13 cellular contexts compared by ENCODE assay signal in the genomic region with DNA sequence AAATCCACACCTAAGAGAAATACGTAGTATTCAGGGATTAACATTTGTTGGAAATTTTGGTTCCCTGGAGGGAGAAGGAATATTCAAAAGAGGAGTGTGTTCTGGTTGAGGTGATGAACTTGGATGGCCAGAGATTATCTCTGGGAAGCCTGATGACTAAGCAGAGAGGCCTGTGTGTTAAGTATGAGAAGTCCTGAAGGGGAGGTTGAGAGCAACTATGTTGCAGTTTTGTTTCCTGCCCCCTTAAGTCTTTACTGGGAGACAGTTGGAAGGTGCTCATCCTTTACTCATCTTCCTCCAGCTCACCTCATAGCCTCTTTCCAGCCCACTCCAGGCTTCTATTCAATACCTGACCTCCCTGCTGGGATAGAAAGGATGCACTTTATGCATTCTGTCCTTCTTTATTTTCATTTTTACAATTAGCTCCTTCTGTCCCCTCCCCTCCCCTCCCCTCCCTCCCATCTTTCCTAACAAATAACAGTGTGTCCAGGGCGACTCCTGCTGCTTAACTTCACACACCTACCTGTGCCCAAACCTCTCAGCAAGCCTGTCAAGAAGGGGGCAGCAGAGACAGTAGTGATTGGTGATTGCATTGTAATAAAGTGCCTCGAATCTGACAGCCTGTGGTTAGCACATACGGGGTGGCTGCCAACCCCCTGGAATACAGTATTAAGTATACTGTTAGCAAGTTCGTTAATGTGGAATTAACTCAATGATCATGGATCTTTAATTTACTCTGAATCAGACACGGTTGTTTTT. TPM values are rescaled to one million over a fixed set of nuclear protein-coding genes. Genes with fewer than 3 reads are reported as not detected.
DNase-seq lines count a peak whose midpoint lies in the region; ATAC-seq and TF ChIP-seq lines count a peak whose summit lies in the region.
"Had no signal": no experiment of that assay in that cellular context is flagged by ENCODE, and none has a peak within 500 bp of the region (broad histone marks: within the 10 kb centered on the region; RNA-seq: fewer than 3 reads in every experiment).

No MANE protein-coding gene starts in this region.

- peak overlapping the region; percentile 21 for H3K27ac ChIP-seq in epithelial cell of prostate
- H3K27ac ChIP-seq: BLaER1 had no signal

- H3K9me3 Mint-ChIP-seq in natural killer cell, result no peaks in the 10 kb centered on the region
- no peaks in the 10 kb centered on the region for H3K9me3 Mint-ChIP-seq in natural killer cell treated with Interleukin-12 subunit alpha and Interleukin-12 subunit beta and Interleukin-15 and Interleukin-18, amount 100 ng/mL, for 72 hours

- peak overlapping the region; percentile 67 to 69 for H3K27ac Mint-ChIP-seq in natural killer cell
- peak overlapping the region in 1 of 2 donors; percentile 4 for H3K27ac Mint-ChIP-seq in natural killer cell treated with Interleukin-12 subunit alpha and Interleukin-12 subunit beta and Interleukin-15 and Interleukin-18, amount 100 ng/mL, for 72 hours
- H3K27ac Mint-ChIP-seq: activated naive CD8-positive, alpha-beta T cell had no signal

- DNase-seq in natural killer cell (no peak), RPMI7951 (ENCODE audit: low read depth) (peak; percentile 49), epithelial cell of prostate (ENCODE audit: low read depth, low spot score) (no peak), NCI-H1048 (lab: John Stamatoyannopoulos, UW) (no peak), Ammon's horn (ENCODE audit: low spot score) (no peak), NCI-H526 treated with DMSO at 0.1 percent for 48 hours (lab: John Stamatoyannopoulos, UW) (no peak), amygdala (lab: John Stamatoyannopoulos, UW) (no peak)
- DNase-seq in natural killer cell treated with Interleukin-12 subunit alpha and Interleukin-12 subunit beta and Interleukin-15 and Interleukin-18, amount 100 ng/mL, for 72 hours (ENCODE audit: low spot score), result no peak
- DNase-seq: NCI-H2029 treated with DMSO at 0.1 percent for 48 hours; SHP77; stimulated activated naive CD4-positive, alpha-beta T cell had no signal

- ATAC-seq in natural killer cell, result peak; percentile 60 to 90 (median 87)
- no peak for ATAC-seq in natural killer cell treated with Interleukin-12 subunit alpha and Interleukin-12 subunit beta and Interleukin-15 and Interleukin-18, amount 100 ng/mL, for 72 hours

- peaks cover 29 to 36% of the 10 kb centered on the region in 2 donors for H3K4me1 Mint-ChIP-seq in natural killer cell
- peaks cover 20 to 26% of the 10 kb centered on the region in 2 donors for H3K4me1 Mint-ChIP-seq in natural killer cell treated with Interleukin-12 subunit alpha and Interleukin-12 subunit beta and Interleukin-15 and Interleukin-18, amount 100 ng/mL, for 72 hours (ENCODE audit: low read depth in 2 of 2)

- intact Hi-C loops in natural killer cell (cut with micrococcal nuclease), result no loop called here

- H3K4me3 Mint-ChIP-seq in natural killer cell, result no peak overlapping the region
- H3K4me3 Mint-ChIP-seq in natural killer cell treated with Interleukin-12 subunit alpha and Interleukin-12 subunit beta and Interleukin-15 and Interleukin-18, amount 100 ng/mL, for 72 hours, result no peak overlapping the region
- H3K4me3 Mint-ChIP-seq: activated naive CD8-positive, alpha-beta T cell had no signal

- no peaks in the 10 kb centered on the region for H3K36me3 Mint-ChIP-seq in natural killer cell
- no peaks in the 10 kb centered on the region for H3K36me3 Mint-ChIP-seq in natural killer cell treated with Interleukin-12 subunit alpha and Interleukin-12 subunit beta and Interleukin-15 and Interleukin-18, amount 100 ng/mL, for 72 hours

- no peak for TF ChIP-seq CTCF in natural killer cell (IDR thresholded peaks at IDR 0.05)

- no peaks in the 10 kb centered on the region for H3K27me3 Mint-ChIP-seq in natural killer cell (ENCODE audit: low read depth in 2 of 2)
- no peaks in the 10 kb centered on the region for H3K27me3 Mint-ChIP-seq in natural killer cell treated with Interleukin-12 subunit alpha and Interleukin-12 subunit beta and Interleukin-15 and Interleukin-18, amount 100 ng/mL, for 72 hours
- H3K27me3 Mint-ChIP-seq: activated naive CD8-positive, alpha-beta T cell had no signal

RNA-seq across cellular contexts. Expression of gene RAP2B, which starts 11.9 kb away (rescaled TPM):
- 10 to 100 TPM; 34.8 to 41.7 (median 38.1) TPM for total RNA-seq in natural killer cell
- 10 to 100 TPM; 12.1 to 13.6 TPM for total RNA-seq in natural killer cell treated with Interleukin-12 subunit alpha and Interleukin-12 subunit beta and Interleukin-15 and Interleukin-18, amount 100 ng/mL, for 72 hours
- total RNA-seq in RPMI7951 (2014; rRNA removed; shearing (Covaris generic)), result 10.0 and 10.3 TPM in 2 replicates

Comparison
In these comparisons a context has a peak if more than half of its experiments do, and no peak if none do; other contexts are left out.
1. ATAC-seq: peak in natural killer cell (3 of 3); none in natural killer cell treated with Interleukin-12 subunit alpha and Interleukin-12 subunit beta and Interleukin-15 and Interleukin-18, amount 100 ng/mL, for 72 hours (0 of 2).